Comparison of ENCODE assay signal across 16 cellular contexts in genomic region chr13:25683056-25683455, GRCh38.
DNase-seq lines count a peak whose midpoint lies in the region; ATAC-seq and TF ChIP-seq lines count a peak whose summit lies in the region.
"Had no signal": no experiment of that assay in that cellular context is flagged by ENCODE, and none has a peak within 500 bp of the region (broad histone marks: within the 10 kb centered on the region; RNA-seq: fewer than 3 reads in every experiment).

No MANE protein-coding gene starts in this region.

- intact Hi-C loops in esophagus muscularis mucosa (cut with DNase I), result no loop called here

- no peak for TF ChIP-seq EP300 in esophagus muscularis mucosa (IDR thresholded peaks at IDR 0.05)

- peaks cover 0 to 6% (median 5%) of the 10 kb centered on the region in 4 donors for H3K4me1 ChIP-seq in esophagus muscularis mucosa
- H3K4me1 ChIP-seq: Caco-2 had no signal

- no peak for ATAC-seq in GM21360 (IDR thresholded peaks at IDR 0.05; ENCODE audit: unreplicated experiment)
- no peak for ATAC-seq in GM18519 (IDR thresholded peaks at IDR 0.05; ENCODE audit: low FRiP score, unreplicated experiment)
- ATAC-seq: CD8-positive, alpha-beta T cell; GM23338; HCT116 had no signal

- H3K36me3 ChIP-seq in KOPT-K1 (ENCODE audit: insufficient read depth, low read length) (no peaks in the 10 kb centered on the region), esophagus muscularis mucosa (no peaks in the 10 kb centered on the region)

- H3K4me3 ChIP-seq in esophagus muscularis mucosa, result no peak overlapping the region
- H3K4me3 ChIP-seq: GM23338 had no signal

- peak; percentile 50 for DNase-seq in NCI-H526 treated with DMSO at 0.1 percent for 48 hours (lab: John Stamatoyannopoulos, UW)
- peak; percentile 34 for DNase-seq in esophagus muscularis mucosa (ENCODE audit: extremely low spot score)
- DNase-seq in DMS79 (lab: John Stamatoyannopoulos, UW), result no peak
- DNase-seq in NCI-H1694 (lab: John Stamatoyannopoulos, UW), result no peak
- DNase-seq: Caco-2; CD4-positive, CD25-positive, alpha-beta regulatory T cell; CD8-positive, alpha-beta T cell; DMS153; GF-D8; H9 had no signal

- no peak for TF ChIP-seq CTCF in esophagus muscularis mucosa (IDR thresholded peaks at IDR 0.05)

- H3K27ac ChIP-seq in KOPT-K1 (ENCODE audit: low read depth, low read length, poor library complexity, severe bottlenecking) (peak overlapping the region; percentile 57), esophagus muscularis mucosa (replicated peaks in 1 of 4) (no peak overlapping the region)
- H3K27ac ChIP-seq: C4-2B had no signal

- no peak for TF ChIP-seq POLR2A in esophagus muscularis mucosa (IDR thresholded peaks at IDR 0.05; ENCODE audit: low read depth)

- 96% methylated on average over 4 of the region's 4 CpGs for WGBS in esophagus muscularis mucosa

- H3K9me3 ChIP-seq in KOPT-K1 (ENCODE audit: insufficient read depth, low read length, poor library complexity, severe bottlenecking), result no peaks in the 10 kb centered on the region
- no peaks in the 10 kb centered on the region for H3K9me3 ChIP-seq in esophagus muscularis mucosa
- H3K9me3 ChIP-seq: Caco-2 had no signal

- no peaks in the 10 kb centered on the region for H3K27me3 ChIP-seq in esophagus muscularis mucosa

Comparison
In these comparisons a context has a peak if more than half of its experiments do, and no peak if none do; other contexts are left out.
1. DNase-seq: peak in NCI-H526 treated with DMSO at 0.1 percent for 48 hours (single experiment) and esophagus muscularis mucosa (single experiment); none in DMS79 (single experiment) and NCI-H1694 (single experiment).